Comparison of ENCODE assay signal across 8 cellular contexts in genomic region chr15:60370804-60371700, GRCh38. TPM values are rescaled to one million over a fixed set of nuclear protein-coding genes. Genes with fewer than 3 reads are reported as not detected.
DNase-seq lines count a peak whose midpoint lies in the region; ATAC-seq and TF ChIP-seq lines count a peak whose summit lies in the region.

No MANE protein-coding gene starts in this region.

- H3K4me3 Mint-ChIP-seq in activated T-helper 2 cell treated with anti-CD3 and anti-CD28 coated beads, Interferon-gamma antibody, Interleukin-2, Interleukin-4, amounts not matched to agents 10 μg/mL and 5 μg/mL and 100 μg/mL, durations not matched to agents 14 hours and 24 hours and 36 hours (ENCODE audit: low read depth), result no peak overlapping the region
- H3K4me3 Mint-ChIP-seq in stimulated activated naive CD8-positive, alpha-beta T cell treated with anti-CD3 and anti-CD28 coated beads, Interleukin-15, Interleukin-2, amounts not matched to agents 100 ng/mL and 50 ng/mL, for 24 hours, result peak overlapping the region; percentile 43

- WGBS in right cardiac atrium, result 31% methylated on average over 13 of the region's 13 CpGs

- CTCF ChIA-PET in AG04450 (lab: Charles Lee), result interaction anchor here (0.8 kb wide), 1 partner anchor 12 kb away, joined by 3 read pairs; no protein-coding TSS in a partner anchor

- H3K4me1 Mint-ChIP-seq in activated T-helper 2 cell treated with anti-CD3 and anti-CD28 coated beads, Interferon-gamma antibody, Interleukin-2, Interleukin-4, amounts not matched to agents 10 μg/mL and 5 μg/mL and 100 μg/mL, durations not matched to agents 14 hours and 24 hours and 36 hours (ENCODE audit: low read depth), result peaks cover 29% of the 10 kb centered on the region
- H3K4me1 Mint-ChIP-seq in stimulated activated naive CD8-positive, alpha-beta T cell treated with anti-CD3 and anti-CD28 coated beads, Interleukin-15, Interleukin-2, amounts not matched to agents 100 ng/mL and 50 ng/mL, for 24 hours (ENCODE audit: low read depth), result peaks cover 16% of the 10 kb centered on the region

- DNase-seq in AG04450 (ENCODE audit: low read depth, low spot score), result peak; percentile 94
- DNase-seq in HS-5 (ENCODE audit: low read depth), result peak; percentile 90
- no peak for DNase-seq in activated T-helper 2 cell treated with anti-CD3 and anti-CD28 coated beads, Interferon-gamma antibody, Interleukin-2, Interleukin-4, amounts not matched to agents 10 μg/mL and 5 μg/mL and 100 μg/mL, durations not matched to agents 14 hours and 24 hours and 36 hours (ENCODE audit: low spot score)
- DNase-seq in right cardiac atrium, result peak; percentile 77 to 86 (median 80)

- peak overlapping the region; percentile 10; the same call in 1 of the 2 replicates for H3K4me3 ChIP-seq in AG04450 (ENCODE audit: low read depth, low read length)
- H3K4me3 ChIP-seq in right cardiac atrium (ENCODE audit: low read length), result no peak overlapping the region

- H3K27me3 ChIP-seq in AG04450 (ENCODE audit: control insufficient read depth, insufficient read depth, low read length) (no peaks in the 10 kb centered on the region), right cardiac atrium (ENCODE audit: control insufficient read depth, insufficient read depth) (no peaks in the 10 kb centered on the region)

- no peak for TF ChIP-seq CTCF in AG04450 (IDR thresholded peaks at IDR 0.05; ENCODE audit: low read depth, low read length)

- POLR2A ChIA-PET in AG04450 (lab: Yijun Ruan, JAX), result interaction anchor here (0.5 to 1.6 kb wide), 7 partner anchors 9 to 52 kb away, joined by 3 to 12 read pairs (median 5); partner anchors contain the start of gene ANXA2

- H3K9me3 ChIP-seq in AG04450 (ENCODE audit: control insufficient read depth, insufficient read depth, low read length) (no peaks in the 10 kb centered on the region; the same call in 1 of the 2 replicates), right cardiac atrium (ENCODE audit: control insufficient read depth, low read length) (no peaks in the 10 kb centered on the region)

- H3K27ac ChIP-seq in AG04450 (ENCODE audit: low read depth, low read length) (peak overlapping the region; percentile 97), right cardiac atrium (ENCODE audit: low read length) (peak overlapping the region; percentile 97)

- peaks cover 65% of the 10 kb centered on the region for H3K36me3 Mint-ChIP-seq in activated T-helper 2 cell treated with anti-CD3 and anti-CD28 coated beads, Interferon-gamma antibody, Interleukin-2, Interleukin-4, amounts not matched to agents 10 μg/mL and 5 μg/mL and 100 μg/mL, durations not matched to agents 14 hours and 24 hours and 36 hours (ENCODE audit: low read depth)
- H3K36me3 Mint-ChIP-seq in stimulated activated naive CD8-positive, alpha-beta T cell treated with anti-CD3 and anti-CD28 coated beads, Interleukin-15, Interleukin-2, amounts not matched to agents 100 ng/mL and 50 ng/mL, for 24 hours (ENCODE audit: low read depth), result peaks cover 17% of the 10 kb centered on the region

- ATAC-seq in right cardiac atrium (peak; percentile 87), GM19035 (IDR thresholded peaks at IDR 0.05; ENCODE audit: unreplicated experiment) (no peak), HG02759 (IDR thresholded peaks at IDR 0.05; ENCODE audit: unreplicated experiment) (no peak), GM21423 (IDR thresholded peaks at IDR 0.05; ENCODE audit: unreplicated experiment) (no peak)

- intact Hi-C loops in activated T-helper 2 cell treated with anti-CD3 and anti-CD28 coated beads, Interferon-gamma antibody, Interleukin-2, Interleukin-4, amounts not matched to agents 10 μg/mL and 5 μg/mL and 100 μg/mL, durations not matched to agents 14 hours and 24 hours and 36 hours (cut with micrococcal nuclease), result loop anchor here (2.0 kb wide), 1 partner anchor 18 kb away; no protein-coding TSS in a partner anchor
- intact Hi-C loops in right cardiac atrium (cut with DNase I), result no loop called here

- peaks cover 21% of the 10 kb centered on the region for H3K4me1 ChIP-seq in right cardiac atrium (ENCODE audit: control insufficient read depth, insufficient read depth, low read length)

- H3K27me3 Mint-ChIP-seq in activated T-helper 2 cell treated with anti-CD3 and anti-CD28 coated beads, Interferon-gamma antibody, Interleukin-2, Interleukin-4, amounts not matched to agents 10 μg/mL and 5 μg/mL and 100 μg/mL, durations not matched to agents 14 hours and 24 hours and 36 hours (ENCODE audit: low read depth), result no peaks in the 10 kb centered on the region
- no peaks in the 10 kb centered on the region for H3K27me3 Mint-ChIP-seq in stimulated activated naive CD8-positive, alpha-beta T cell treated with anti-CD3 and anti-CD28 coated beads, Interleukin-15, Interleukin-2, amounts not matched to agents 100 ng/mL and 50 ng/mL, for 24 hours

- no peaks in the 10 kb centered on the region for H3K9me3 Mint-ChIP-seq in activated T-helper 2 cell treated with anti-CD3 and anti-CD28 coated beads, Interferon-gamma antibody, Interleukin-2, Interleukin-4, amounts not matched to agents 10 μg/mL and 5 μg/mL and 100 μg/mL, durations not matched to agents 14 hours and 24 hours and 36 hours
- no peaks in the 10 kb centered on the region for H3K9me3 Mint-ChIP-seq in stimulated activated naive CD8-positive, alpha-beta T cell treated with anti-CD3 and anti-CD28 coated beads, Interleukin-15, Interleukin-2, amounts not matched to agents 100 ng/mL and 50 ng/mL, for 24 hours

- peak overlapping the region; percentile 93 for H3K27ac Mint-ChIP-seq in activated T-helper 2 cell treated with anti-CD3 and anti-CD28 coated beads, Interferon-gamma antibody, Interleukin-2, Interleukin-4, amounts not matched to agents 10 μg/mL and 5 μg/mL and 100 μg/mL, durations not matched to agents 14 hours and 24 hours and 36 hours
- H3K27ac Mint-ChIP-seq in stimulated activated naive CD8-positive, alpha-beta T cell treated with anti-CD3 and anti-CD28 coated beads, Interleukin-15, Interleukin-2, amounts not matched to agents 100 ng/mL and 50 ng/mL, for 24 hours, result peak overlapping the region; percentile 94

RNA-seq across cellular contexts. Expression of gene ANXA2, which starts 26.7 kb away (rescaled TPM):
- 4,288 and 4,537 TPM in 2 replicates for polyA plus RNA-seq in AG04450 (2011; rRNA removed)
- 3,312 and 3,619 TPM in 2 replicates for polyA minus RNA-seq in AG04450 (2011; rRNA and poly(A)+ RNA removed)
- 262 and 267 TPM in 2 replicates for total RNA-seq in activated T-helper 2 cell treated with anti-CD3 and anti-CD28 coated beads, Interferon-gamma antibody, Interleukin-2, Interleukin-4, amounts not matched to agents 10 μg/mL and 5 μg/mL and 100 μg/mL, durations not matched to agents 14 hours and 24 hours and 36 hours
- 100 to 1,000 TPM; 126 to 293 (median 224) TPM for total RNA-seq in right cardiac atrium
- 240 TPM for polyA plus RNA-seq in right cardiac atrium

Comparison
In these comparisons a context has a peak if more than half of its experiments do, and no peak if none do; other contexts are left out.
1. ATAC-seq: peak in right cardiac atrium (2 of 2); none in GM19035 (single experiment), HG02759 (single experiment) and GM21423 (single experiment).